ENCODE assay signal across 11 cellular contexts in the genomic region with DNA sequence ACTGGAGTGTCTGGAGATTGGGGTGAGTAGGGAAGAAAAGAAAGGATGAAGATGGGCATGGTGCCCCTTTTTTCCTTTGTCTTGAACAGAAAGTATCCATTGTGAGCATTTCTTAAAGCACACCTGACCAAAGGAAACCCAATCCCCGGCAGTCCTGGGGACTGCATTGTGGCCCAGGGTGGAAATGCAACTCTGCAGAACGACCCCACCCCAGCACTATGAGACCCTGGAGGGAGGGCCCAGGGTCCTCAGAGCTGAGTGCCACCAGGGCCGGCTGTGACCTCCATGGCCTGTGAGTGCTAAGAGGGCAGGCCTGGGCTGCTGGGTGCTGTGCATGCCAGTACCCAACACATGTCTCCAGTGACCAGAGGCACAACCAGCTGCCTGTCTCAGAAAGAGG. TPM values are rescaled to one million over a fixed set of nuclear protein-coding genes. Genes with fewer than 3 reads are reported as not detected.
DNase-seq lines count a peak whose midpoint lies in the region; ATAC-seq and FAIRE-seq lines count a peak whose summit lies in the region.
"Had no signal": no experiment of that assay in that cellular context is flagged by ENCODE, and none has a peak within 500 bp of the region (broad histone marks: within the 10 kb centered on the region; RNA-seq: fewer than 3 reads in every experiment).

No MANE protein-coding gene starts in this region.

- peak overlapping the region; percentile 36 to 53 for H3K27ac ChIP-seq in small intestine (ENCODE audit: low read depth in 1 of 2, low read length in 1 of 2)
- H3K27ac ChIP-seq: 22Rv1, WERI-Rb-1 had no signal

- peak overlapping the region; percentile 98 for H3K27ac Mint-ChIP-seq in activated CD4-positive, alpha-beta T cell treated with anti-CD3 and anti-CD28 coated beads for 36 hours
- H3K27ac Mint-ChIP-seq in T-cell = peak overlapping the region; percentile 88 to 97
- H3K27ac Mint-ChIP-seq in effector memory CD8-positive, alpha-beta T cell = peak overlapping the region; percentile 71 to 95
- H3K27ac Mint-ChIP-seq in natural killer cell treated with Interleukin-12 subunit alpha and Interleukin-12 subunit beta and Interleukin-15 and Interleukin-18, amount 100 ng/mL, for 72 hours = no peak overlapping the region

- intact Hi-C loops in activated CD4-positive, alpha-beta T cell treated with anti-CD3 and anti-CD28 coated beads for 36 hours (cut with DNase I, micrococcal nuclease) = no loop called here

- POLR2A ChIA-PET in activated CD4-positive, alpha-beta T cell treated with anti-CD3 and anti-CD28 coated beads for 36 hours (lab: Charles Lee) = no interaction called here
- POLR2A ChIA-PET in T-cell (lab: Charles Lee) = no interaction called here

- FAIRE-seq in small intestine (lab: Jason Lieb, UNC) = no peak

- no peak overlapping the region for H3K4me3 ChIP-seq in small intestine (ENCODE audit: low read depth in 1 of 2, low read length in 2 of 2)

- peaks cover 96% of the 10 kb centered on the region for H3K4me1 Mint-ChIP-seq in activated CD4-positive, alpha-beta T cell treated with anti-CD3 and anti-CD28 coated beads for 36 hours
- peaks cover 94 to 99% (median 97%) of the 10 kb centered on the region in 3 donors for H3K4me1 Mint-ChIP-seq in T-cell
- peaks cover 68 to 81% of the 10 kb centered on the region in 2 donors for H3K4me1 Mint-ChIP-seq in effector memory CD8-positive, alpha-beta T cell (ENCODE audit: low read depth in 2 of 2)
- H3K4me1 Mint-ChIP-seq in natural killer cell treated with Interleukin-12 subunit alpha and Interleukin-12 subunit beta and Interleukin-15 and Interleukin-18, amount 100 ng/mL, for 72 hours (ENCODE audit: low read depth in 2 of 2) = peaks cover 6 to 8% of the 10 kb centered on the region in 2 donors

- CTCF ChIA-PET in activated CD4-positive, alpha-beta T cell treated with anti-CD3 and anti-CD28 coated beads for 36 hours (lab: Charles Lee) = interaction anchor here (0.6 to 3.4 kb wide), 7 partner anchors 8 to 152 kb away, joined by 3 to 17 read pairs (median 4); no protein-coding TSS in a partner anchor
- CTCF ChIA-PET in T-cell (lab: Charles Lee) = interaction anchor here in 1 of 2 donors (1.9 kb wide), 1 partner anchor 19 kb away, joined by 4 read pairs; no protein-coding TSS in a partner anchor

- peaks cover 24% of the 10 kb centered on the region for H3K36me3 Mint-ChIP-seq in activated CD4-positive, alpha-beta T cell treated with anti-CD3 and anti-CD28 coated beads for 36 hours (ENCODE audit: low read depth)
- H3K36me3 Mint-ChIP-seq in T-cell = peaks cover 44% of the 10 kb centered on the region
- H3K36me3 Mint-ChIP-seq in effector memory CD8-positive, alpha-beta T cell (ENCODE audit: insufficient read depth) = peaks cover 52% of the 10 kb centered on the region
- no peaks in the 10 kb centered on the region for H3K36me3 Mint-ChIP-seq in natural killer cell treated with Interleukin-12 subunit alpha and Interleukin-12 subunit beta and Interleukin-15 and Interleukin-18, amount 100 ng/mL, for 72 hours

- peaks cover 20 to 34% of the 10 kb centered on the region in 2 donors for H3K4me1 ChIP-seq in small intestine (ENCODE audit: control insufficient read depth in 2 of 2, insufficient read depth in 1 of 2, low read depth in 1 of 2, low read length in 1 of 2)

- no peaks in the 10 kb centered on the region for H3K27me3 ChIP-seq in small intestine (ENCODE audit: control insufficient read depth in 2 of 2, insufficient read depth in 2 of 2, low read length in 2 of 2)

- no peaks in the 10 kb centered on the region for H3K27me3 Mint-ChIP-seq in activated CD4-positive, alpha-beta T cell treated with anti-CD3 and anti-CD28 coated beads for 36 hours
- H3K27me3 Mint-ChIP-seq in T-cell = no peaks in the 10 kb centered on the region
- no peaks in the 10 kb centered on the region for H3K27me3 Mint-ChIP-seq in effector memory CD8-positive, alpha-beta T cell
- no peaks in the 10 kb centered on the region for H3K27me3 Mint-ChIP-seq in natural killer cell treated with Interleukin-12 subunit alpha and Interleukin-12 subunit beta and Interleukin-15 and Interleukin-18, amount 100 ng/mL, for 72 hours

- H3K4me3 Mint-ChIP-seq in activated CD4-positive, alpha-beta T cell treated with anti-CD3 and anti-CD28 coated beads for 36 hours = no peak overlapping the region
- peak overlapping the region; percentile 62 to 96 (median 91) for H3K4me3 Mint-ChIP-seq in T-cell
- peak overlapping the region in 1 of 2 donors; percentile 54 for H3K4me3 Mint-ChIP-seq in effector memory CD8-positive, alpha-beta T cell
- H3K4me3 Mint-ChIP-seq in natural killer cell treated with Interleukin-12 subunit alpha and Interleukin-12 subunit beta and Interleukin-15 and Interleukin-18, amount 100 ng/mL, for 72 hours = no peak overlapping the region

- 50 to 63% (median 54%) methylated on average over 3 of the region's 3 CpGs for WGBS in small intestine, 3 donors

- no peaks in the 10 kb centered on the region for H3K9me3 Mint-ChIP-seq in activated CD4-positive, alpha-beta T cell treated with anti-CD3 and anti-CD28 coated beads for 36 hours (ENCODE audit: low read depth)
- H3K9me3 Mint-ChIP-seq in T-cell = no peaks in the 10 kb centered on the region
- H3K9me3 Mint-ChIP-seq in effector memory CD8-positive, alpha-beta T cell = no peaks in the 10 kb centered on the region
- no peaks in the 10 kb centered on the region for H3K9me3 Mint-ChIP-seq in natural killer cell treated with Interleukin-12 subunit alpha and Interleukin-12 subunit beta and Interleukin-15 and Interleukin-18, amount 100 ng/mL, for 72 hours

- ATAC-seq in activated CD4-positive, alpha-beta T cell treated with anti-CD3 and anti-CD28 coated beads for 36 hours = no peak
- no peak for ATAC-seq in T-cell (replicated peaks in 1 of 4)
- ATAC-seq in effector memory CD8-positive, alpha-beta T cell (replicated peaks) = no peak
- no peak for ATAC-seq in natural killer cell treated with Interleukin-12 subunit alpha and Interleukin-12 subunit beta and Interleukin-15 and Interleukin-18, amount 100 ng/mL, for 72 hours

- no peaks in the 10 kb centered on the region for H3K36me3 ChIP-seq in small intestine (ENCODE audit: control insufficient read depth in 2 of 2, insufficient read depth in 2 of 2, low read length in 2 of 2)

- H3K9me3 ChIP-seq in small intestine (ENCODE audit: control insufficient read depth, low read depth) = no peaks in the 10 kb centered on the region
- H3K9me3 ChIP-seq: SK-N-SH had no signal

- no peak for DNase-seq in activated CD4-positive, alpha-beta T cell treated with anti-CD3 and anti-CD28 coated beads for 36 hours
- DNase-seq in activated CD4-positive, alpha-beta T cell treated with anti-CD3 and anti-CD28 coated beads for 4 hours = no peak
- DNase-seq in T-cell (no peak), small intestine (no peak), SW480 (ENCODE audit: low spot score) (no peak), GOT3 (lab: John Stamatoyannopoulos, UW) (no peak)
- DNase-seq in effector memory CD8-positive, alpha-beta T cell = no peak
- DNase-seq in natural killer cell treated with Interleukin-12 subunit alpha and Interleukin-12 subunit beta and Interleukin-15 and Interleukin-18, amount 100 ng/mL, for 72 hours (ENCODE audit: low spot score) = no peak
- DNase-seq: SK-N-SH, WERI-Rb-1 had no signal

RNA-seq across cellular contexts. Expression of gene EEIG1, which starts 18.5 kb away (rescaled TPM):
- 10 to 100 TPM; 56.2 to 58.4 TPM for total RNA-seq in activated CD4-positive, alpha-beta T cell treated with anti-CD3 and anti-CD28 coated beads for 36 hours
- 100 to 1,000 TPM; 351 to 746 (median 698) TPM for total RNA-seq in T-cell
- polyA plus RNA-seq in small intestine = 100 to 1,000 TPM in 1 of 3 donors, 10 to 100 TPM in 2; 43.9 to 123 (median 69.4) TPM
- 10 to 100 TPM in 1 of 2 donors, 1 to 10 TPM in 1; 8.2 to 16.4 TPM for total RNA-seq in natural killer cell treated with Interleukin-12 subunit alpha and Interleukin-12 subunit beta and Interleukin-15 and Interleukin-18, amount 100 ng/mL, for 72 hours

RNA-seq across cellular contexts. Expression of gene DPM2, which starts 24.6 kb away (rescaled TPM):
- 10 to 100 TPM; 44.1 to 46.6 TPM for total RNA-seq in activated CD4-positive, alpha-beta T cell treated with anti-CD3 and anti-CD28 coated beads for 36 hours
- 10 to 100 TPM; 32.3 to 66.5 (median 60.5) TPM for total RNA-seq in T-cell
- polyA plus RNA-seq in small intestine = 10 to 100 TPM; 23.2 to 46.0 (median 37.8) TPM
- 10 to 100 TPM; 47.9 to 74.4 TPM for total RNA-seq in natural killer cell treated with Interleukin-12 subunit alpha and Interleukin-12 subunit beta and Interleukin-15 and Interleukin-18, amount 100 ng/mL, for 72 hours

RNA-seq across cellular contexts. Expression of gene PIP5KL1, which starts 31.7 kb away (rescaled TPM):
- 1 to 10 TPM; 1.9 to 2.8 TPM for total RNA-seq in activated CD4-positive, alpha-beta T cell treated with anti-CD3 and anti-CD28 coated beads for 36 hours
- 1 to 10 TPM in 4 of 5 donors, under 1 TPM in 1; 0.99 to 5.6 (median 2.6) TPM for total RNA-seq in T-cell
- polyA plus RNA-seq in small intestine = under 1 TPM in 2 of 3 donors, not detected in 1; 0.60 to 0.81 TPM
- total RNA-seq in natural killer cell treated with Interleukin-12 subunit alpha and Interleukin-12 subunit beta and Interleukin-15 and Interleukin-18, amount 100 ng/mL, for 72 hours = 1 to 10 TPM; 2.7 to 3.7 TPM

RNA-seq across cellular contexts. Expression of gene ST6GALNAC4, which starts 45.4 kb away (rescaled TPM):
- 10 to 100 TPM; 14.9 to 20.7 TPM for total RNA-seq in activated CD4-positive, alpha-beta T cell treated with anti-CD3 and anti-CD28 coated beads for 36 hours
- 10 to 100 TPM; 24.9 to 40.7 (median 35.1) TPM for total RNA-seq in T-cell
- polyA plus RNA-seq in small intestine = 10 to 100 TPM; 20.4 to 34.7 (median 24.6) TPM
- 10 to 100 TPM; 17.5 to 44.5 TPM for total RNA-seq in natural killer cell treated with Interleukin-12 subunit alpha and Interleukin-12 subunit beta and Interleukin-15 and Interleukin-18, amount 100 ng/mL, for 72 hours

Comparison
In these comparisons a context has a peak if more than half of its experiments do, and no peak if none do; other contexts are left out.
1. H3K27ac Mint-ChIP-seq: peak in activated CD4-positive, alpha-beta T cell treated with anti-CD3 and anti-CD28 coated beads for 36 hours (single experiment), T-cell (2 of 2) and effector memory CD8-positive, alpha-beta T cell (2 of 2); none in natural killer cell treated with Interleukin-12 subunit alpha and Interleukin-12 subunit beta and Interleukin-15 and Interleukin-18, amount 100 ng/mL, for 72 hours (0 of 2).
2. H3K4me3 Mint-ChIP-seq: peak in T-cell (3 of 3); none in activated CD4-positive, alpha-beta T cell treated with anti-CD3 and anti-CD28 coated beads for 36 hours (single experiment) and natural killer cell treated with Interleukin-12 subunit alpha and Interleukin-12 subunit beta and Interleukin-15 and Interleukin-18, amount 100 ng/mL, for 72 hours (single experiment).
3. RNA of gene EEIG1, which starts 18.5 kb away (total RNA-seq): 351 to 746 TPM in T-cell; 56.2 to 58.4 TPM in activated CD4-positive, alpha-beta T cell treated with anti-CD3 and anti-CD28 coated beads for 36 hours and 8.2 to 16.4 TPM in natural killer cell treated with Interleukin-12 subunit alpha and Interleukin-12 subunit beta and Interleukin-15 and Interleukin-18, amount 100 ng/mL, for 72 hours; every median in the first group is over 4 times any median in the second.